ENCODE assay signal across 6 cellular contexts in the genomic region with DNA sequence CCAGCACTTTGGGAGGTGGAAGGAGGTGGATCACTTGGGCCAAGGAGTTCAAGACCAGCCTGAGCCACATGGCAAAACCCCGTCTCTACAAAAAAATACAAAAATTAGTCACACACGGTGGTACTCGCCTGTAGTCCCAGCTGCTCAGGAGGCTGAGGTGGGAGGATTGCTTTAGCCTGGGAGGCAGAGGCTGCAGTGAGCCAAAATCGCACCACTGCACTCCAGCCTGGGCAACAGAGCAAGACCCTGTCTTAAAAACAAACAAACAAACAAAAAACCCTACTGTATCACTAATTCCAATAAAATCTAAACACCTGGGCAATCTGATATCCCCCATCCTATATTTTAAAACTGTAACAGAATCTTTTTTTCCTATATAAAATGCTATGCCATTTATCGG. TPM values are rescaled to one million over a fixed set of nuclear protein-coding genes. Genes with fewer than 3 reads are reported as not detected.
DNase-seq lines count a peak whose midpoint lies in the region; ATAC-seq, FAIRE-seq and TF ChIP-seq lines count a peak whose summit lies in the region.
"Not testable (repeated sequence)": the region's sequence is repeated elsewhere in the genome, so short reads cannot be mapped to it uniquely, and the experiment has no call there.

No MANE protein-coding gene starts in this region.

- not testable (repeated sequence) for TF ChIP-seq RAD21 in HepG2 (CRISPR knock-in tag; IDR thresholded peaks at IDR 0.05)

- peaks cover 23% of the 10 kb centered on the region for H3K4me1 Mint-ChIP-seq in activated CD4-positive, alpha-beta T cell treated with anti-CD3 and anti-CD28 coated beads, Interleukin-2, amount 10 ng/mL, durations not matched to agents 24 days and 14 days

- POLR2A ChIA-PET in A673 (lab: Charles Lee; ENCODE audit: low non-redundant PET); HepG2 (lab: Yijun Ruan, JAX): not testable (repeated sequence)

- not testable (repeated sequence) for FAIRE-seq in HepG2 (lab: Jason Lieb, UNC)

- H3K36me3 ChIP-seq in A673 (ENCODE audit: insufficient read depth, low read length, poor library complexity, severe bottlenecking); HepG2 (replicated peaks in 1 of 2; ENCODE audit: control insufficient read depth in 1 of 2, insufficient read depth in 2 of 2, low read length in 2 of 2); neutrophil: not testable (repeated sequence)

- not testable (repeated sequence) for H3K4me2 ChIP-seq in HepG2 (ENCODE audit: low read depth, low read length)

- not testable (repeated sequence) for H2AFZ ChIP-seq in HepG2 (ENCODE audit: low read length)

- H3K27ac ChIP-seq in A673 (ENCODE audit: low read depth, low read length, poor library complexity, severe bottlenecking), result peak overlapping the region; percentile 7
- H3K27ac ChIP-seq in caudate nucleus (ENCODE audit: low read depth, low read length), result peak overlapping the region; percentile 83
- H3K27ac ChIP-seq in dorsolateral prefrontal cortex, result peak overlapping the region; percentile 59 to 100 (median 89)
- H3K27ac ChIP-seq in HepG2 (ENCODE audit: extremely low read length, insufficient read depth, low read length), result not testable (repeated sequence)
- peak overlapping the region; percentile 40 for H3K27ac ChIP-seq in neutrophil

- peaks cover 31% of the 10 kb centered on the region for H3K79me2 ChIP-seq in HepG2 (ENCODE audit: insufficient read depth, low read length)

- not testable (repeated sequence) for TF ChIP-seq CTCF in A673 (conservative IDR thresholded peaks at IDR 0.05; ENCODE audit: low read depth, low read length); dorsolateral prefrontal cortex (IDR thresholded peaks at IDR 0.05 in 54 of 56, conservative IDR thresholded peaks at IDR 0.05 in 2 of 56; ENCODE audit: low read depth in 1 of 56, partially characterized antibody in 56 of 56); HepG2 (CRISPR knock-in tag; IDR thresholded peaks at IDR 0.05); neutrophil (IDR thresholded peaks at IDR 0.05)

- H3K9ac ChIP-seq in HepG2 (ENCODE audit: insufficient read depth, low read depth, low read length), result not testable (repeated sequence)

- not testable (repeated sequence) for TF ChIP-seq EP300 in HepG2 (IDR thresholded peaks at IDR 0.05; ENCODE audit: low read depth in 2 of 2, low read length in 2 of 2); HepG2 (CRISPR knock-in tag; IDR thresholded peaks at IDR 0.05; ENCODE audit: borderline replicate concordance)

- H3K27ac Mint-ChIP-seq in activated CD4-positive, alpha-beta T cell treated with anti-CD3 and anti-CD28 coated beads, Interleukin-2, amount 10 ng/mL, durations not matched to agents 24 days and 14 days, result not testable (repeated sequence)

- not testable (repeated sequence) for H3K27me3 ChIP-seq in A673 (replicated peaks; ENCODE audit: insufficient read depth, low read depth, low read length, poor library complexity); dorsolateral prefrontal cortex; HepG2 (ENCODE audit: control insufficient read depth in 1 of 2, insufficient read depth in 2 of 2, low read length in 2 of 2); neutrophil

- ATAC-seq in HepG2, result not testable (repeated sequence)

- BruUV-seq in A673 (replicated peaks; lab: Mats Ljungman, UMichigan); HepG2 (replicated peaks; lab: Mats Ljungman, UMichigan): not testable (repeated sequence)

- WGBS in HepG2 (ENCODE audit: low lambda C conversion rate), result 99% methylated on average over 5 of the region's 5 CpGs

- not testable (repeated sequence) for H3K36me3 Mint-ChIP-seq in activated CD4-positive, alpha-beta T cell treated with anti-CD3 and anti-CD28 coated beads, Interleukin-2, amount 10 ng/mL, durations not matched to agents 24 days and 14 days (ENCODE audit: low read depth)

- H3K4me3 Mint-ChIP-seq in activated CD4-positive, alpha-beta T cell treated with anti-CD3 and anti-CD28 coated beads, Interleukin-2, amount 10 ng/mL, durations not matched to agents 24 days and 14 days, result not testable (repeated sequence)

- H3K9me3 Mint-ChIP-seq in activated CD4-positive, alpha-beta T cell treated with anti-CD3 and anti-CD28 coated beads, Interleukin-2, amount 10 ng/mL, durations not matched to agents 24 days and 14 days, result not testable (repeated sequence)

- H4K20me1 ChIP-seq in HepG2 (ENCODE audit: insufficient read depth, low read length), result peaks cover 10% of the 10 kb centered on the region; the same call in 1 of the 2 replicates

- intact Hi-C loops in A673 (cut with micrococcal nuclease; ENCODE audit: unreplicated experiment); activated CD4-positive, alpha-beta T cell treated with anti-CD3 and anti-CD28 coated beads, Interleukin-2, amount 10 ng/mL, durations not matched to agents 24 days and 14 days (cut with micrococcal nuclease); HepG2 (cut with micrococcal nuclease; ENCODE audit: unreplicated experiment): not testable (repeated sequence)
- intact Hi-C loops in dorsolateral prefrontal cortex (cut with DNase I), result loop anchor here (5.0 to 10.0 kb wide), 2 partner anchors 48 to 51 kb away; a partner anchor contains a TSS

- TF ChIP-seq POLR2A in HepG2 (IDR thresholded peaks at IDR 0.05; ENCODE audit: insufficient read depth in 1 of 2, low read depth in 2 of 2, low read length in 2 of 2), result not testable (repeated sequence)

- in situ Hi-C loops in HepG2 (cut with HindIII; ENCODE audit: extremely low pct_ligation_motif_present, low pct_unique_long_range_greater_than_20kb), result not testable (repeated sequence)

- not testable (repeated sequence) for H3K27me3 Mint-ChIP-seq in activated CD4-positive, alpha-beta T cell treated with anti-CD3 and anti-CD28 coated beads, Interleukin-2, amount 10 ng/mL, durations not matched to agents 24 days and 14 days

- H3K4me1 ChIP-seq in A673 (ENCODE audit: insufficient read depth, low read length, poor library complexity, severe bottlenecking), result peaks cover 48% of the 10 kb centered on the region
- H3K4me1 ChIP-seq in HepG2 (ENCODE audit: insufficient read depth, low read length), result peaks cover 20% of the 10 kb centered on the region
- peaks cover 18 to 42% of the 10 kb centered on the region in 2 experiments for H3K4me1 ChIP-seq in neutrophil (ENCODE audit: control insufficient read depth in 1 of 2, insufficient read depth in 1 of 2, low read depth in 1 of 2, low read length in 1 of 2)

- not testable (repeated sequence) for H3K4me3 ChIP-seq in A673 (ENCODE audit: low read depth, low read length, poor library complexity, severe bottlenecking); dorsolateral prefrontal cortex; HepG2 (replicated peaks in 1 of 3; ENCODE audit: insufficient read depth in 1 of 3, low read depth in 2 of 3, low read length in 3 of 3); neutrophil (ENCODE audit: low read depth in 1 of 2, low read length in 1 of 2)

- H3K9me3 ChIP-seq in A673 (ENCODE audit: low read depth, low read length, poor library complexity, severe bottlenecking); HepG2 (ENCODE audit: low read length); neutrophil: not testable (repeated sequence)

- CTCF ChIA-PET in A673 (lab: Charles Lee); HepG2 (lab: Yijun Ruan, JAX; ENCODE audit: low intra/inter-chr PET ratio, low total read pairs): not testable (repeated sequence)

- not testable (repeated sequence) for DNase-seq in A673 (ENCODE audit: low spot score); caudate nucleus (lab: John Stamatoyannopoulos, UW); dorsolateral prefrontal cortex; HepG2 (ENCODE audit: low spot score)
- DNase-seq in activated CD4-positive, alpha-beta T cell treated with anti-CD3 and anti-CD28 coated beads, Interleukin-2, amount 10 ng/mL, durations not matched to agents 24 days and 14 days, result peak; percentile 44

TF ChIP-seq in HepG2, 621 proteins besides CTCF, POLR2A, EP300 and RAD21:
- TF ChIP-seq ZNF121 (CRISPR knock-in tag; IDR thresholded peaks at IDR 0.05), result 0 out of 2 replicates have a peak, but pooled peaks have one; percentile 15
TF ChIP-seq in HepG2: peak in this region for 1; not testable (repeated sequence) for 620.

RNA-seq across cellular contexts. Expression of a gene that starts 51.6 kb away (rescaled TPM):
- 71.9 and 81.7 TPM in 2 replicates for total RNA-seq in A673 (2021)
- total RNA-seq in activated CD4-positive, alpha-beta T cell treated with anti-CD3 and anti-CD28 coated beads, Interleukin-2, amount 10 ng/mL, durations not matched to agents 24 days and 14 days, result 38.4 and 38.7 TPM in 2 replicates
- total RNA-seq in dorsolateral prefrontal cortex, result 100 to 1,000 TPM; 101 to 349 (median 174) TPM
- 9.8 and 11.3 TPM in 2 replicates for total RNA-seq in HepG2 (2016; rRNA removed; fragmentation: Illumina TruSeq; extraction: Trizol)
- total RNA-seq in HepG2 (2016; cell fraction: cytosol; rRNA removed; fragmentation: Illumina TruSeq; extraction: Trizol; ENCODE audit: low read depth), result 6.0 and 6.1 TPM in 2 replicates
- total RNA-seq in HepG2 (2016; cell fraction: insoluble cytoplasmic fraction; rRNA removed; fragmentation: Illumina TruSeq; extraction: Trizol), result 9.5 and 11.9 TPM in 2 replicates
- total RNA-seq in HepG2 (2016; cell fraction: membrane; rRNA removed; fragmentation: Illumina TruSeq; extraction: Trizol), result 9.6 and 12.4 TPM in 2 replicates
- total RNA-seq in HepG2 (2016; cell fraction: nucleus; rRNA removed; fragmentation: Illumina TruSeq; extraction: Trizol), result 23.0 and 23.2 TPM in 2 replicates
- 5.7 and 8.0 TPM in 2 replicates for polyA plus RNA-seq in HepG2 (2011; rRNA removed)
- polyA plus RNA-seq in HepG2 (2011; cell fraction: cytosol; rRNA removed), result 4.5 and 4.9 TPM in 2 replicates
- 27.4 and 30.5 TPM in 2 replicates for polyA plus RNA-seq in HepG2 (2011; cell fraction: nucleus; rRNA removed)
- 16.2 and 16.5 TPM in 2 replicates for polyA plus RNA-seq in HepG2 (2012)
- 2.3 and 2.6 TPM in 2 replicates for polyA plus RNA-seq in HepG2 (2016; cell fraction: cytosol; fragmentation: Illumina TruSeq; extraction: Trizol; ENCODE audit: low read depth)
- polyA plus RNA-seq in HepG2 (2016; cell fraction: insoluble cytoplasmic fraction; fragmentation: Illumina TruSeq; extraction: Trizol; ENCODE audit: low read depth), result 8.4 and 11.2 TPM in 2 replicates
- polyA plus RNA-seq in HepG2 (2016; cell fraction: membrane; fragmentation: Illumina TruSeq; extraction: Trizol; ENCODE audit: low read depth), result 4.2 and 5.0 TPM in 2 replicates
- 23.6 and 25.1 TPM in 2 replicates for polyA plus RNA-seq in HepG2 (2016; cell fraction: nucleus; fragmentation: Illumina TruSeq; extraction: Trizol; ENCODE audit: insufficient read depth, low read depth)
- 13.9 and 17.8 TPM in 2 replicates for polyA minus RNA-seq in HepG2 (2011; rRNA and poly(A)+ RNA removed; ENCODE audit: low replicate concordance)
- polyA minus RNA-seq in HepG2 (2011; cell fraction: cytosol; rRNA and poly(A)+ RNA removed), result 5.2 and 6.9 TPM in 2 replicates
- 37.6 and 53.8 TPM in 2 replicates for polyA minus RNA-seq in HepG2 (2011; cell fraction: nucleus; rRNA and poly(A)+ RNA removed)
